31 cellular contexts compared by ENCODE assay signal in the genomic region with DNA sequence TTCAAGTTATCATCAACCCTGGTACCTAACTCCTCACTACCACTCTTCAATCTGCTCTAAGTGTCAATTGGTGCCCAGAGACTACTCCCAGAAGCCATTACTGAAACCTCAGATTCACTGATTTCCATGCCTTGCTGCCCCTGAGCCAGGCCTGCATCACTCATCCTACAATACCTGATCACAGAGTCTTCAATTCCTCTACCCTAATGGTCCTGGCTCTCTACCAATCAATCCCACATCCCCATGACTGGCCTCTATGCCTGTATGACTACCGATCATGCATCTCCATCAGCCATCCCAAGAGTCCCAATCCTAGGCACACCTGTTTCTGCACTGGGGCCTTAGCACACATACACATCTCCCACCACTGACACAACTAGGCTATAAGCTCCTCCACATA. TPM values are rescaled to one million over a fixed set of nuclear protein-coding genes. Genes with fewer than 3 reads are reported as not detected.
A peak's percentile ranks its signal among the peaks of the same experiment; 100 is the strongest.
DNase-seq lines count a peak whose midpoint lies in the region; ATAC-seq, FAIRE-seq and TF ChIP-seq lines count a peak whose summit lies in the region.
"Had no signal": no experiment of that assay in that cellular context is flagged by ENCODE, and none has a peak within 500 bp of the region (broad histone marks: within the 10 kb centered on the region; RNA-seq: fewer than 3 reads in every experiment).

No MANE protein-coding gene starts in this region.

- H3K9ac ChIP-seq in GM12878 (ENCODE audit: control insufficient read depth, insufficient read depth, low read length) (no peak overlapping the region), neural progenitor cell (no peak overlapping the region), kidney (ENCODE audit: low read length in 2 of 2) (no peak overlapping the region)

- H3K4me3 ChIP-seq in HEK293 (ENCODE audit: low read depth, low read length) (no peak overlapping the region), GM12878 (no peak overlapping the region), neural progenitor cell (no peak overlapping the region), kidney (ENCODE audit: low read length in 2 of 2) (no peak overlapping the region)
- H3K4me3 ChIP-seq: gastroesophageal sphincter, left ventricle myocardium inferior, SJCRH30, thyroid gland had no signal

- H3K79me2 ChIP-seq in GM12878 (ENCODE audit: control insufficient read depth, insufficient read depth, low read length) (peaks cover 19% of the 10 kb centered on the region), neural progenitor cell (ENCODE audit: low read depth) (peaks cover 59% of the 10 kb centered on the region)

- RAD21 ChIA-PET in GM12878 (lab: Charles Lee; ENCODE audit: unreplicated experiment): no interaction called here

- POLR2A ChIA-PET in HEK293 (lab: Yijun Ruan, JAX): no interaction called here
- POLR2A ChIA-PET in GM12878 (lab: Charles Lee): no interaction called here

- H3K27ac ChIP-seq in HEK293 (ENCODE audit: extremely low read depth, low read depth, low read length) (no peak overlapping the region), GM12878 (ENCODE audit: control insufficient read depth, insufficient read depth) (no peak overlapping the region), neural progenitor cell (no peak overlapping the region), kidney (ENCODE audit: low read depth in 2 of 2, low read length in 2 of 2) (no peak overlapping the region)
- H3K27ac ChIP-seq: gastroesophageal sphincter, left ventricle myocardium inferior, SJCRH30, thyroid gland, VCaP had no signal

- TF ChIP-seq EP300 in GM12878 (IDR thresholded peaks at IDR 0.05; ENCODE audit: borderline replicate concordance in 1 of 2, control insufficient read depth in 1 of 2, low read depth in 2 of 2, low read length in 2 of 2): no peak

- H3K4me3 Mint-ChIP-seq in activated naive CD8-positive, alpha-beta T cell: peak overlapping the region; percentile 28
- no peak overlapping the region for H3K4me3 Mint-ChIP-seq in activated naive CD8-positive, alpha-beta T cell treated with anti-CD3 and anti-CD28 coated beads for 36 hours
- no peak overlapping the region for H3K4me3 Mint-ChIP-seq in neural progenitor cell
- H3K4me3 Mint-ChIP-seq: dendritic cell treated with granulocyte-macrophage colony-stimulating factor and Interleukin-4, amounts not matched to agents 40 ng/mL and 50 ng/mL, for 4 days had no signal

- TF ChIP-seq RAD21 in GM12878 (IDR thresholded peaks at IDR 0.05; ENCODE audit: insufficient read depth, low read depth, low read length): no peak

- H3K4me1 ChIP-seq in HEK293 (ENCODE audit: control insufficient read depth, insufficient read depth, low read length): no peaks in the 10 kb centered on the region
- peaks cover 4% of the 10 kb centered on the region; the same call in 1 of the 2 replicates for H3K4me1 ChIP-seq in GM12878 (ENCODE audit: control insufficient read depth, insufficient read depth, low read length)
- peaks cover 21% of the 10 kb centered on the region for H3K4me1 ChIP-seq in neural progenitor cell
- H3K4me1 ChIP-seq in kidney (ENCODE audit: control insufficient read depth in 1 of 2, insufficient read depth in 1 of 2, low read depth in 1 of 2, low read length in 2 of 2): no peaks in the 10 kb centered on the region

- peak overlapping the region; percentile 46; the same call in 1 of the 2 replicates for H3K4me2 ChIP-seq in GM12878 (ENCODE audit: control insufficient read depth, insufficient read depth)
- H3K4me2 ChIP-seq in neural progenitor cell: peak overlapping the region; percentile 90

- H4K20me1 ChIP-seq in GM12878 (ENCODE audit: control insufficient read depth, insufficient read depth) (no peaks in the 10 kb centered on the region), neural progenitor cell (ENCODE audit: low read depth) (peaks cover 6% of the 10 kb centered on the region)

- no peaks in the 10 kb centered on the region for H3K27me3 ChIP-seq in GM12878 (replicated peaks in 1 of 2; ENCODE audit: control insufficient read depth in 2 of 2, insufficient read depth in 2 of 2, low read length in 1 of 2)
- H3K27me3 ChIP-seq in neural progenitor cell: no peaks in the 10 kb centered on the region
- H3K27me3 ChIP-seq: gastroesophageal sphincter, SJCRH30, thyroid gland had no signal

- peaks cover 8% of the 10 kb centered on the region for H3K36me3 Mint-ChIP-seq in activated naive CD8-positive, alpha-beta T cell
- H3K36me3 Mint-ChIP-seq in activated naive CD8-positive, alpha-beta T cell treated with anti-CD3 and anti-CD28 coated beads for 36 hours: peaks cover 25% of the 10 kb centered on the region
- H3K36me3 Mint-ChIP-seq in neural progenitor cell: peaks cover 18% of the 10 kb centered on the region

- in situ Hi-C loops in GM12878 (cut with MboI): no loop called here

- H3K4me1 Mint-ChIP-seq in activated naive CD8-positive, alpha-beta T cell (ENCODE audit: low read depth): peaks cover 60% of the 10 kb centered on the region
- H3K4me1 Mint-ChIP-seq in activated naive CD8-positive, alpha-beta T cell treated with anti-CD3 and anti-CD28 coated beads for 36 hours: peaks cover 49% of the 10 kb centered on the region
- H3K4me1 Mint-ChIP-seq in neural progenitor cell: peaks cover 18% of the 10 kb centered on the region

- TF ChIP-seq POLR2A in GM12878 (IDR thresholded peaks at IDR 0.05; ENCODE audit: low read depth, low read length): no peak

- no peak for FAIRE-seq in GM12878 (lab: Jason Lieb, UNC)
- no peak for FAIRE-seq in kidney (lab: Jason Lieb, UNC)
- FAIRE-seq: endometrium, G401.6, RCC 7860 had no signal

- H3K27ac Mint-ChIP-seq in activated naive CD8-positive, alpha-beta T cell: no peak overlapping the region
- H3K27ac Mint-ChIP-seq in activated naive CD8-positive, alpha-beta T cell treated with anti-CD3 and anti-CD28 coated beads for 36 hours: no peak overlapping the region
- no peak overlapping the region for H3K27ac Mint-ChIP-seq in neural progenitor cell
- H3K27ac Mint-ChIP-seq: dendritic cell treated with granulocyte-macrophage colony-stimulating factor and Interleukin-4, amounts not matched to agents 40 ng/mL and 50 ng/mL, for 4 days; mesothelial cell of epicardium; stimulated activated naive CD8-positive, alpha-beta T cell treated with anti-CD3 and anti-CD28 coated beads, Interleukin-15, Interleukin-2, amounts not matched to agents 100 ng/mL and 50 ng/mL, for 24 hours had no signal

- no peaks in the 10 kb centered on the region for H3K27me3 Mint-ChIP-seq in activated naive CD8-positive, alpha-beta T cell
- H3K27me3 Mint-ChIP-seq in activated naive CD8-positive, alpha-beta T cell treated with anti-CD3 and anti-CD28 coated beads for 36 hours: no peaks in the 10 kb centered on the region
- H3K27me3 Mint-ChIP-seq in neural progenitor cell (ENCODE audit: insufficient read depth, low read depth): no peaks in the 10 kb centered on the region
- H3K27me3 Mint-ChIP-seq: dendritic cell treated with granulocyte-macrophage colony-stimulating factor and Interleukin-4, amounts not matched to agents 40 ng/mL and 50 ng/mL, for 4 days; natural killer cell treated with Interleukin-12 subunit alpha and Interleukin-12 subunit beta and Interleukin-15 and Interleukin-18, amount 100 ng/mL, for 72 hours; stimulated activated naive CD8-positive, alpha-beta T cell treated with anti-CD3 and anti-CD28 coated beads, Interleukin-15, Interleukin-2, amounts not matched to agents 100 ng/mL and 50 ng/mL, for 24 hours had no signal

- no peaks in the 10 kb centered on the region for H3F3A ChIP-seq in neural progenitor cell (ENCODE audit: low read depth)

- H2AFZ ChIP-seq in GM12878 (ENCODE audit: control insufficient read depth, low read depth, low read length) (no peak overlapping the region), neural progenitor cell (replicated peaks) (no peak overlapping the region)

- CTCF ChIA-PET in HEK293 (lab: Yijun Ruan, JAX): no interaction called here
- CTCF ChIA-PET in GM12878 (lab: Yijun Ruan, JAX): no interaction called here

- no peak for DNase-seq in activated naive CD8-positive, alpha-beta T cell treated with anti-CD3 and anti-CD28 coated beads for 36 hours
- DNase-seq in GM12878 (ENCODE audit: low read depth, low spot score): no peak
- no peak for DNase-seq in neural progenitor cell (ENCODE audit: low spot score)
- DNase-seq in kidney: no peak
- DNase-seq: ACHN, activated gamma-delta T cell treated with Interleukin-2 at 50 U/mL for 16 hours, amygdala, C1 segment of cervical spinal cord, GOT3, hypothalamus, KG1, left ventricle myocardium inferior, MV-4-11, NCI-H526 treated with DMSO at 0.1 percent for 48 hours, posterior cingulate gyrus, SJCRH30, thyroid gland had no signal

- intact Hi-C loops in GM12878 (cut with micrococcal nuclease; ENCODE audit: unreplicated experiment): loop anchor here (5.0 kb wide), 1 partner anchor 113 kb away; the partner anchor contains the start of gene BICD2
- intact Hi-C loops in kidney (cut with DNase I): no loop called here

- SMC1A ChIA-PET in GM12878 (lab: Charles Lee; ENCODE audit: uncharacterized antibody, unreplicated experiment): interaction anchor here (1.0 kb wide), 1 partner anchor 158 kb away, joined by 3 read pairs; no protein-coding TSS in a partner anchor

- no TSS peak for BruUV-seq in GM12878 (replicated peaks; lab: Mats Ljungman, UMichigan)

- WGBS in GM12878 (ENCODE audit: insufficient coverage, insufficient replicate concordance, low lambda C conversion rate, missing lambda C conversion rate): 57% methylated on average over 1 of the region's 1 CpG

- H3K9me3 Mint-ChIP-seq in activated naive CD8-positive, alpha-beta T cell (ENCODE audit: low read depth): no peaks in the 10 kb centered on the region
- H3K9me3 Mint-ChIP-seq in activated naive CD8-positive, alpha-beta T cell treated with anti-CD3 and anti-CD28 coated beads for 36 hours: no peaks in the 10 kb centered on the region
- H3K9me3 Mint-ChIP-seq in neural progenitor cell: no peaks in the 10 kb centered on the region
- H3K9me3 Mint-ChIP-seq: dendritic cell treated with granulocyte-macrophage colony-stimulating factor and Interleukin-4, amounts not matched to agents 40 ng/mL and 50 ng/mL, for 4 days; mesothelial cell of epicardium; natural killer cell treated with Interleukin-12 subunit alpha and Interleukin-12 subunit beta and Interleukin-15 and Interleukin-18, amount 100 ng/mL, for 72 hours had no signal

- TF ChIP-seq CTCF in HEK293 (tag by site-specific recombination; IDR thresholded peaks at IDR 0.05): no peak
- no peak for TF ChIP-seq CTCF in GM12878 (IDR thresholded peaks at IDR 0.05 in 2 of 3, conservative IDR thresholded peaks at IDR 0.05 in 1 of 3; ENCODE audit: control insufficient read depth in 2 of 3, extremely low read depth in 1 of 3, insufficient read depth in 1 of 3, low read depth in 3 of 3, low read length in 3 of 3)
- no peak for TF ChIP-seq CTCF in neural progenitor cell (IDR thresholded peaks at IDR 0.05)
- TF ChIP-seq CTCF in kidney (IDR thresholded peaks at IDR 0.05; ENCODE audit: borderline replicate concordance, extremely low read depth, insufficient read depth): no peak

- H3K9me3 ChIP-seq in HEK293 (ENCODE audit: control insufficient read depth, insufficient read depth, low read depth, low read length): no peaks in the 10 kb centered on the region
- no peaks in the 10 kb centered on the region; the same call in 1 of the 3 replicates for H3K9me3 ChIP-seq in GM12878 (replicated peaks; ENCODE audit: control insufficient read depth, insufficient read depth, low read length)
- no peaks in the 10 kb centered on the region for H3K9me3 ChIP-seq in neural progenitor cell (ENCODE audit: low read depth)
- no peaks in the 10 kb centered on the region for H3K9me3 ChIP-seq in kidney (ENCODE audit: control insufficient read depth in 1 of 2, low read length in 2 of 2)
- H3K9me3 ChIP-seq: gastroesophageal sphincter, left ventricle myocardium inferior, thyroid gland had no signal

- ATAC-seq in GM12878 (no peak), HG03439 (IDR thresholded peaks at IDR 0.05; ENCODE audit: unreplicated experiment) (no peak), HG02642 (IDR thresholded peaks at IDR 0.05; ENCODE audit: poor library complexity, unreplicated experiment) (no peak)
- ATAC-seq: gastroesophageal sphincter; natural killer cell treated with Interleukin-12 subunit alpha and Interleukin-12 subunit beta and Interleukin-15 and Interleukin-18, amount 100 ng/mL, for 72 hours; sciatic nerve had no signal

- H3K36me3 ChIP-seq in HEK293 (ENCODE audit: control insufficient read depth in 2 of 2, insufficient read depth in 1 of 2, low read length in 2 of 2) (peaks cover 0 to 4% of the 10 kb centered on the region in 2 experiments; a peak in 2 of 3 replicates), GM12878 (ENCODE audit: control insufficient read depth in 2 of 2, insufficient read depth in 2 of 2, low read length in 1 of 2) (peaks cover 0 to 2% of the 10 kb centered on the region in 2 experiments; a peak in 1 of 4 replicates), neural progenitor cell (no peaks in the 10 kb centered on the region), kidney (ENCODE audit: control insufficient read depth in 1 of 2, insufficient read depth in 2 of 2, low read length in 2 of 2) (no peaks in the 10 kb centered on the region)
- H3K36me3 ChIP-seq: thyroid gland had no signal

RNA-seq across cellular contexts. Expression of gene ZNF484, which starts 2.5 kb away (rescaled TPM):
- total RNA-seq in activated naive CD8-positive, alpha-beta T cell treated with anti-CD3 and anti-CD28 coated beads for 36 hours: 1 to 10 TPM; 6.8 to 7.0 TPM
- total RNA-seq in GM12878 (2013; cell fraction: nucleolus; rRNA removed): 29.5 and 29.9 TPM in 2 replicates
- 5.4 and 6.0 TPM in 2 replicates for total RNA-seq in GM12878 (2014; rRNA removed)
- 7.8 TPM in 2 replicates for total RNA-seq in GM12878 (2014; rRNA removed; fragmentation: Illumina TruSeq; extraction: Trizol)
- 3.5 and 4.1 TPM in 2 replicates for total RNA-seq in GM12878 (2021)
- polyA plus RNA-seq in GM12878 (2011; ENCODE audit: low read depth): 1.4 TPM
- polyA plus RNA-seq in GM12878 (2011; rRNA removed): 5.0 and 7.2 TPM in 2 replicates
- 1.2 and 1.7 TPM in 2 replicates for polyA plus RNA-seq in GM12878 (2011; cell fraction: cytosol; rRNA removed)
- 2.4 and 2.8 TPM in 2 replicates for polyA plus RNA-seq in GM12878 (2011; cell fraction: nucleus; rRNA removed)
- 1.9 and 2.0 TPM in 2 replicates for polyA plus RNA-seq in GM12878 (2012)
- 3.7 and 4.3 TPM in 2 replicates for polyA plus RNA-seq in GM12878 (2014; fragmentation: Illumina TruSeq; extraction: Trizol)
- polyA plus RNA-seq in GM12878 (2014; fragmentation: Nextera tagmentation; extraction: Ambion mirVana): 1 to 10 TPM in 1 of 2 experiments, under 1 TPM in 1; 0.95 to 1.4 TPM
- 1.9 and 2.1 TPM in 2 replicates for polyA plus RNA-seq in GM12878 (2014; rRNA removed)
- polyA plus RNA-seq in GM12878 (2016; fragmentation: Nextera tagmentation; extraction: Ambion mirVana): 1 to 10 TPM; 2.8 to 2.9 TPM
- 9.0 and 11.8 TPM in 2 replicates for polyA minus RNA-seq in GM12878 (2011; rRNA and poly(A)+ RNA removed)
- 4.5 and 4.9 TPM in 2 replicates for polyA minus RNA-seq in GM12878 (2011; cell fraction: cytosol; rRNA and poly(A)+ RNA removed)
- 5.3 and 7.8 TPM in 2 replicates for polyA minus RNA-seq in GM12878 (2011; cell fraction: nucleus; rRNA and poly(A)+ RNA removed)
- total RNA-seq in neural progenitor cell (ENCODE audit: low replicate concordance): 24.3 and 36.9 TPM in 2 replicates
- total RNA-seq in kidney: 13.5 TPM
- 1.9 TPM for polyA plus RNA-seq in kidney (ENCODE audit: insufficient read depth, low read depth, low replicate concordance)
